ENCODE assay signal across 8 cellular contexts in the genomic region with DNA sequence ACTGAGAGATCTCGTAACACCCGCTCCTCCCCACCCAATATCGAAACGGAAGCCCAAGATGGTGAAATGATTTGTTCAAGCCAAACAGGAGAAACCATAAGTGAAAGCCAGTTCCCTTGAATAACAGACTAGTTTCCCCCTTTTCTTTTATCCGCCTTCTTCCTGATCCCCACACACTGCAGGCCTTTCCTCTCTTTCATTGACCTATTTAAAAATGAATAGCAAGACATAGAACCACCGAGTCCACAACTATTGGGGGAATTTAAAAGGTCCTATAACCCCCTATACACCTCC. TPM values are rescaled to one million over a fixed set of nuclear protein-coding genes. Genes with fewer than 3 reads are reported as not detected.
DNase-seq lines count a peak whose midpoint lies in the region; ATAC-seq and TF ChIP-seq lines count a peak whose summit lies in the region.

No MANE protein-coding gene starts in this region.

- H3K23me2 ChIP-seq in H9 (ENCODE audit: insufficient read length, low read depth, low read length, poor library complexity, severe bottlenecking) = no peaks in the 10 kb centered on the region

- H2BK15ac ChIP-seq in H9 (ENCODE audit: low read depth, low read length) = no peak overlapping the region

- no peaks in the 10 kb centered on the region for H3K4me1 ChIP-seq in H9 (ENCODE audit: insufficient read depth, low read length)
- peaks cover 5% of the 10 kb centered on the region for H3K4me1 ChIP-seq in hepatocyte (ENCODE audit: insufficient read depth)

- H3T11ph ChIP-seq in H9 (ENCODE audit: low read length) = no peak overlapping the region

- H3K27ac ChIP-seq in H9 (ENCODE audit: insufficient read length, low read depth, low read length) (peak overlapping the region; percentile 44), hepatocyte (peak overlapping the region; percentile 70)

- H3K27me3 Mint-ChIP-seq in H9 (ENCODE audit: low read depth) (no peaks in the 10 kb centered on the region), activated B cell treated with CpG ODN at 0.5 μM for 24 hours (no peaks in the 10 kb centered on the region)

- CTCF ChIA-PET in activated B cell treated with CpG ODN at 0.5 μM for 24 hours (lab: Charles Lee) = interaction anchor here (1.4 to 2.0 kb wide), 3 partner anchors 77 to 152 kb away, joined by 3 to 8 read pairs (median 5); partner anchors contain the start of gene CD80

- H3K4me3 Mint-ChIP-seq in H9 (peak overlapping the region; percentile 86 to 96), activated B cell treated with CpG ODN at 0.5 μM for 24 hours (peak overlapping the region; percentile 96)
- H3K4me3 Mint-ChIP-seq in stimulated activated effector memory CD8-positive, alpha-beta T cell treated with anti-CD3 and anti-CD28 coated beads, Interleukin-12 subunit alpha, Interleukin-12 subunit beta, amount 100 ng/mL, for 72 hours = peak overlapping the region; percentile 80

- H2AFZ ChIP-seq in H9 (ENCODE audit: low read length) = peak overlapping the region; percentile 43
- H2AFZ ChIP-seq in hepatocyte = peak overlapping the region; percentile 70

- H2AK5ac ChIP-seq in H9 (ENCODE audit: insufficient read length, low read length) = no peak overlapping the region

- no CpG with 5 or more reads among the region's 6 CpGs for WGBS in H9 (ENCODE audit: extremely low coverage, insufficient read length, low lambda C conversion rate)
- 26% methylated on average over 6 of the region's 6 CpGs for WGBS in hepatocyte (ENCODE audit: low lambda C conversion rate, missing lambda C conversion rate)

- H3K36me3 Mint-ChIP-seq in H9 (ENCODE audit: insufficient read depth in 1 of 3, low read depth in 3 of 3) (peaks cover 9 to 30% (median 26%) of the 10 kb centered on the region in 3 experiments), activated B cell treated with CpG ODN at 0.5 μM for 24 hours (ENCODE audit: low read depth) (peaks cover 44% of the 10 kb centered on the region)
- H3K36me3 Mint-ChIP-seq in stimulated activated effector memory CD8-positive, alpha-beta T cell treated with anti-CD3 and anti-CD28 coated beads, Interleukin-12 subunit alpha, Interleukin-12 subunit beta, amount 100 ng/mL, for 72 hours = peaks cover 54% of the 10 kb centered on the region

- H4K8ac ChIP-seq in H9 (replicated peaks; ENCODE audit: insufficient read length, low read depth, low read length) = no peak overlapping the region

- no peak overlapping the region for H3K14ac ChIP-seq in H9 (ENCODE audit: insufficient read depth, low read length)

- H3K4me1 Mint-ChIP-seq in H9 (peaks cover 17 to 19% of the 10 kb centered on the region in 2 experiments), activated B cell treated with CpG ODN at 0.5 μM for 24 hours (peaks cover 26% of the 10 kb centered on the region)
- peaks cover 28% of the 10 kb centered on the region for H3K4me1 Mint-ChIP-seq in stimulated activated effector memory CD8-positive, alpha-beta T cell treated with anti-CD3 and anti-CD28 coated beads, Interleukin-12 subunit alpha, Interleukin-12 subunit beta, amount 100 ng/mL, for 72 hours

- ATAC-seq in activated B cell treated with CpG ODN at 0.5 μM for 24 hours (ENCODE audit: low read depth) = no peak
- no peak for ATAC-seq in stimulated activated effector memory CD8-positive, alpha-beta T cell treated with anti-CD3 and anti-CD28 coated beads, Interleukin-12 subunit alpha, Interleukin-12 subunit beta, amount 100 ng/mL, for 72 hours

- H4K5ac ChIP-seq in H9 (ENCODE audit: insufficient read length, low read depth, low read length) = no peak overlapping the region

- POLR2A ChIA-PET in activated B cell treated with CpG ODN at 0.5 μM for 24 hours (lab: Charles Lee) = interaction anchor here (0.7 to 2.8 kb wide), 20 partner anchors 20 to 418 kb away, joined by 3 to 28 read pairs (median 8); partner anchors contain the start of genes ADPRH, CD80, POGLUT1 and TIMMDC1

- H4K20me1 ChIP-seq in H9 (ENCODE audit: control insufficient read depth, insufficient read depth, insufficient read length) (no peaks in the 10 kb centered on the region), hepatocyte (ENCODE audit: insufficient read depth, poor library complexity, severe bottlenecking) (no peaks in the 10 kb centered on the region)

- H3K9ac ChIP-seq in H9 (ENCODE audit: extremely low read depth, insufficient read length, low read length) = peak overlapping the region; percentile 48

- H3K23ac ChIP-seq in H9 (ENCODE audit: insufficient read length, low read depth, low read length) = no peak overlapping the region

- intact Hi-C loops in activated B cell treated with CpG ODN at 0.5 μM for 24 hours (cut with micrococcal nuclease) = loop anchor here (1.0 to 5.0 kb wide), 13 partner anchors 12 to 1065 kb away; partner anchors contain the start of genes GTF2E1, RABL3, TIMMDC1 and TMEM39A

- H3K18ac ChIP-seq in H9 (ENCODE audit: insufficient read length, low read depth, low read length) = no peak overlapping the region

- H3K9me2 ChIP-seq in hepatocyte (replicated peaks; ENCODE audit: insufficient read depth) = no peaks in the 10 kb centered on the region

- H3K56ac ChIP-seq in H9 (ENCODE audit: insufficient read length, low read depth, low read length) = no peak overlapping the region

- H3K27ac Mint-ChIP-seq in H9 (peak overlapping the region; percentile 85 to 93 (median 90)), activated B cell treated with CpG ODN at 0.5 μM for 24 hours (peak overlapping the region; percentile 98)
- H3K27ac Mint-ChIP-seq in stimulated activated effector memory CD8-positive, alpha-beta T cell treated with anti-CD3 and anti-CD28 coated beads, Interleukin-12 subunit alpha, Interleukin-12 subunit beta, amount 100 ng/mL, for 72 hours = peak overlapping the region; percentile 98

- H2BK5ac ChIP-seq in H9 (ENCODE audit: insufficient read length, low read length) = no peak overlapping the region

- no peak overlapping the region for H3K4ac ChIP-seq in H9 (ENCODE audit: low read depth, low read length)

- no peak overlapping the region for H3K4me3 ChIP-seq in hepatocyte

- DNase-seq in H9 = no peak
- no peak for DNase-seq in activated B cell treated with CpG ODN at 0.5 μM for 24 hours
- no peak for DNase-seq in hepatocyte (ENCODE audit: low spot score)
- DNase-seq in stimulated activated effector memory CD8-positive, alpha-beta T cell treated with anti-CD3 and anti-CD28 coated beads, Interleukin-12 subunit alpha, Interleukin-12 subunit beta, amount 100 ng/mL, for 72 hours (ENCODE audit: low spot score in 2 of 2) = no peak
- DNase-seq in C1 segment of cervical spinal cord (lab: John Stamatoyannopoulos, UW) = no peak
- DNase-seq in MV-4-11 (lab: John Stamatoyannopoulos, UW) = no peak
- DNase-seq in hepatic stellate cell (ENCODE audit: low spot score) = no peak
- DNase-seq in activated effector memory CD4-positive, alpha-beta T cell treated with anti-CD3 and anti-CD28 coated beads, Interleukin-2, amount 50 U/mL, for 16 hours = no peak

- no peaks in the 10 kb centered on the region for H3K79me1 ChIP-seq in H9 (ENCODE audit: insufficient read depth, low read depth, low read length, poor library complexity, severe bottlenecking)

- H3K9me3 ChIP-seq in H9 (ENCODE audit: control insufficient read depth, low read depth, low read length) (no peaks in the 10 kb centered on the region), hepatocyte (ENCODE audit: low read depth) (no peaks in the 10 kb centered on the region)

- TF ChIP-seq CTCF in H9 (conservative IDR thresholded peaks at IDR 0.05) (no peak), activated B cell treated with CpG ODN at 0.5 μM for 24 hours (IDR thresholded peaks at IDR 0.05) (no peak), hepatocyte (IDR thresholded peaks at IDR 0.05; ENCODE audit: poor library complexity) (no peak)

- no peak overlapping the region for H2BK12ac ChIP-seq in H9 (ENCODE audit: insufficient read length, low read depth, low read length)

- H3K79me2 ChIP-seq in H9 (ENCODE audit: insufficient read depth, low read length) (peaks cover 5% of the 10 kb centered on the region; the same call in 1 of the 2 replicates), hepatocyte (peaks cover 20% of the 10 kb centered on the region)

- no peaks in the 10 kb centered on the region for H3K27me3 ChIP-seq in H9 (ENCODE audit: insufficient read depth, low read length)
- no peaks in the 10 kb centered on the region for H3K27me3 ChIP-seq in hepatocyte

- H4K91ac ChIP-seq in H9 (ENCODE audit: insufficient read length, low read depth, low read length) = no peak overlapping the region

- H3K36me3 ChIP-seq in hepatocyte (replicated peaks; ENCODE audit: insufficient read depth, low read depth) = no peaks in the 10 kb centered on the region

- no peak overlapping the region for H2BK20ac ChIP-seq in H9 (ENCODE audit: low read depth, low read length, poor library complexity, severe bottlenecking)

- H3K9me3 Mint-ChIP-seq in H9 (no peaks in the 10 kb centered on the region), activated B cell treated with CpG ODN at 0.5 μM for 24 hours (no peaks in the 10 kb centered on the region)
- no peaks in the 10 kb centered on the region for H3K9me3 Mint-ChIP-seq in stimulated activated effector memory CD8-positive, alpha-beta T cell treated with anti-CD3 and anti-CD28 coated beads, Interleukin-12 subunit alpha, Interleukin-12 subunit beta, amount 100 ng/mL, for 72 hours

- H3K4me2 ChIP-seq in H9 (ENCODE audit: insufficient read depth, insufficient read length, low read length) (peak overlapping the region; percentile 97), hepatocyte (peak overlapping the region; percentile 66)

- no peak overlapping the region for H2BK120ac ChIP-seq in H9 (ENCODE audit: low read depth, low read length, poor library complexity, severe bottlenecking)

RNA-seq across cellular contexts. Expression of gene COX17, which starts 0.4 kb away (rescaled TPM):
- total RNA-seq in H9 (2021) (47.0 and 53.4 TPM in 2 replicates), activated B cell treated with CpG ODN at 0.5 μM for 24 hours (58.8 and 58.9 TPM in 2 replicates), hepatocyte (27.0 and 28.3 TPM in 2 replicates)
- 80.7 and 87.2 TPM in 2 replicates for polyA plus RNA-seq in hepatocyte

RNA-seq across cellular contexts. Expression of gene POPDC2, which starts 17.2 kb away (rescaled TPM):
- total RNA-seq in H9 (2021) = 0.37 and 0.97 TPM in 2 replicates
- total RNA-seq in activated B cell treated with CpG ODN at 0.5 μM for 24 hours = 5.5 and 6.7 TPM in 2 replicates
- total RNA-seq in hepatocyte = 2.7 and 3.9 TPM in 2 replicates
- polyA plus RNA-seq in hepatocyte = 1.2 and 1.6 TPM in 2 replicates

RNA-seq across cellular contexts. Expression of gene CFAP91, which starts 25.2 kb away (rescaled TPM):
- total RNA-seq in H9 (2021) = 2.2 and 2.3 TPM in 2 replicates
- 8.5 and 12.9 TPM in 2 replicates for total RNA-seq in activated B cell treated with CpG ODN at 0.5 μM for 24 hours
- 1.4 and 2.3 TPM in 2 replicates for total RNA-seq in hepatocyte
- 0.77 TPM in 1 of 2 replicates, not detected in the other for polyA plus RNA-seq in hepatocyte
